17 cellular contexts compared by ENCODE assay signal in the genomic region with DNA sequence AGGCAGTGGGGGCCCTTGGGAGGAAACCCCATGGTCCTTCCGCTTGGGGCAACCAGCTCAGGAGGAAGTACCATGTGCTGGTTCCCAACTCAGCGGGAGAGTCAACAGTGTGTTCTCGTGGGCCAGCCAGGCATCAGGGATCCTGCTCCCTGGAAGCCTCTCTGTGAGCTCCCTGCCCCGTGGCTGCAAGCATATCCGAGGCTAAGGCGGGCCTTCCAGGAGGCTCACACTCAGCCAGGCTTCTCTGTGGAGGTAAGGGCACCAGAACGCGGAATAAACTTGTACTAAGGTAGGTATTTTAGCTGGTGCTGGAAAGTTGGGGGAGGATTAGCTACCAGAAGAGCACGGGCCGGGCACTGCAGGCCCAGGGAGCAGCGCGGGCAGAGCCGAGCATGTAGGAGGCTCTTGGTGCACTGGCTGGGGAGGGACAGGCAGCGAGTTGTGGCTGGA.
"Had no signal": no experiment of that assay in that cellular context is flagged by ENCODE, and none has a peak within 500 bp of the region (broad histone marks: within the 10 kb centered on the region; RNA-seq: fewer than 3 reads in every experiment).

No MANE protein-coding gene starts in this region.

- ATAC-seq: activated naive CD4-positive, alpha-beta T cell treated with anti-CD3 and anti-CD28 coated beads, Interleukin-2, amount 50 U/mL, for 72 hours; activated T-helper 17 cell treated with anti-CD3 and anti-CD28 coated beads, Interleukin-2, amount 50 U/mL, for 72 hours; heart left ventricle; left lobe of liver; naive thymus-derived CD4-positive, alpha-beta T cell had no signal

- H3K4me1 ChIP-seq: heart left ventricle, prostate gland, tibial nerve, uterus had no signal

- DNase-seq: activated T-cell treated with anti-CD3 and anti-CD28 coated beads, Interleukin-2, amount 50 U/mL, for 24 hours; aorta; effector CD4-positive, alpha-beta T cell; naive thymus-derived CD4-positive, alpha-beta T cell; substantia nigra; uterus had no signal

- H3K9me3 ChIP-seq: heart left ventricle, prostate gland, tibial nerve, uterus had no signal

- H3K9me3 Mint-ChIP-seq: activated naive CD4-positive, alpha-beta T cell treated with anti-CD3 and anti-CD28 coated beads, Interleukin-2, amount 50 U/mL, for 72 hours; activated T-cell treated with anti-CD3 and anti-CD28 coated beads, Interleukin-2, amount 50 U/mL, for 24 hours; activated T-helper 17 cell treated with anti-CD3 and anti-CD28 coated beads, Interleukin-2, amount 50 U/mL, for 72 hours; brain; dendritic cell treated with granulocyte-macrophage colony-stimulating factor and Interleukin-4, amounts not matched to agents 40 ng/mL and 50 ng/mL, for 4 days; naive thymus-derived CD4-positive, alpha-beta T cell; neural crest cell; stimulated activated naive CD8-positive, alpha-beta T cell treated with anti-CD3 and anti-CD28 coated beads, Interleukin-15, Interleukin-2, amounts not matched to agents 100 ng/mL and 50 ng/mL, for 24 hours had no signal

- H3K4me3 ChIP-seq: heart left ventricle, lung, prostate gland, tibial nerve, uterus had no signal

- H3K27ac Mint-ChIP-seq: activated T-cell treated with anti-CD3 and anti-CD28 coated beads, Interleukin-2, amount 50 U/mL, for 24 hours; activated T-helper 17 cell treated with anti-CD3 and anti-CD28 coated beads, Interleukin-2, amount 50 U/mL, for 72 hours; brain; dendritic cell treated with granulocyte-macrophage colony-stimulating factor and Interleukin-4, amounts not matched to agents 40 ng/mL and 50 ng/mL, for 4 days; naive thymus-derived CD4-positive, alpha-beta T cell; stimulated activated naive CD8-positive, alpha-beta T cell treated with anti-CD3 and anti-CD28 coated beads, Interleukin-15, Interleukin-2, amounts not matched to agents 100 ng/mL and 50 ng/mL, for 24 hours had no signal

- H3K4me3 Mint-ChIP-seq: activated T-cell treated with anti-CD3 and anti-CD28 coated beads, Interleukin-2, amount 50 U/mL, for 24 hours; activated T-helper 17 cell treated with anti-CD3 and anti-CD28 coated beads, Interleukin-2, amount 50 U/mL, for 72 hours; brain; dendritic cell treated with granulocyte-macrophage colony-stimulating factor and Interleukin-4, amounts not matched to agents 40 ng/mL and 50 ng/mL, for 4 days; naive thymus-derived CD4-positive, alpha-beta T cell; neural crest cell; stimulated activated naive CD8-positive, alpha-beta T cell treated with anti-CD3 and anti-CD28 coated beads, Interleukin-15, Interleukin-2, amounts not matched to agents 100 ng/mL and 50 ng/mL, for 24 hours had no signal

- H3K4me1 Mint-ChIP-seq: activated T-helper 17 cell treated with anti-CD3 and anti-CD28 coated beads, Interleukin-2, amount 50 U/mL, for 72 hours had no signal

- H3K27me3 ChIP-seq: heart left ventricle, tibial nerve, uterus had no signal

- H3K36me3 Mint-ChIP-seq: activated naive CD4-positive, alpha-beta T cell treated with anti-CD3 and anti-CD28 coated beads, Interleukin-2, amount 50 U/mL, for 72 hours; brain; naive thymus-derived CD4-positive, alpha-beta T cell had no signal

- H3K27me3 Mint-ChIP-seq: activated T-cell treated with anti-CD3 and anti-CD28 coated beads, Interleukin-2, amount 50 U/mL, for 24 hours; dendritic cell treated with granulocyte-macrophage colony-stimulating factor and Interleukin-4, amounts not matched to agents 40 ng/mL and 50 ng/mL, for 4 days; stimulated activated naive CD8-positive, alpha-beta T cell treated with anti-CD3 and anti-CD28 coated beads, Interleukin-15, Interleukin-2, amounts not matched to agents 100 ng/mL and 50 ng/mL, for 24 hours had no signal

- H3K27ac ChIP-seq: heart left ventricle, prostate gland, tibial nerve, uterus had no signal

- H3K36me3 ChIP-seq: heart left ventricle, prostate gland, tibial nerve, uterus had no signal
